In genomic region chr14:39025250-39025809, GRCh38 we compare ENCODE assay signal across 16 cellular contexts.
"Had no signal": no experiment of that assay in that cellular context is flagged by ENCODE, and none has a peak within 500 bp of the region (broad histone marks: within the 10 kb centered on the region; RNA-seq: fewer than 3 reads in every experiment).

No MANE protein-coding gene starts in this region.

- H3K9me3 Mint-ChIP-seq: activated CD4-positive, alpha-beta memory T cell treated with anti-CD3 and anti-CD28 coated beads, Interleukin-2, amount 10 ng/mL, durations not matched to agents 7 days and 5 days; activated naive CD8-positive, alpha-beta T cell treated with anti-CD3 and anti-CD28 coated beads for 36 hours; brain; neural crest cell had no signal

- H3K4me3 ChIP-seq: colonic mucosa, sigmoid colon, spleen, thoracic aorta, upper lobe of right lung had no signal

- H3K4me3 Mint-ChIP-seq: activated CD4-positive, alpha-beta memory T cell treated with anti-CD3 and anti-CD28 coated beads, Interleukin-2, amount 10 ng/mL, durations not matched to agents 7 days and 5 days; activated CD4-positive, alpha-beta T cell treated with anti-CD3 and anti-CD28 coated beads for 36 hours; activated naive CD8-positive, alpha-beta T cell treated with anti-CD3 and anti-CD28 coated beads for 36 hours; brain; neural crest cell had no signal

- H3K36me3 ChIP-seq: colonic mucosa had no signal

- H3K27ac ChIP-seq: colonic mucosa, sigmoid colon, spleen, thoracic aorta, upper lobe of right lung had no signal

- H3K27me3 Mint-ChIP-seq: activated CD4-positive, alpha-beta memory T cell treated with anti-CD3 and anti-CD28 coated beads, Interleukin-2, amount 10 ng/mL, durations not matched to agents 7 days and 5 days; activated CD4-positive, alpha-beta T cell treated with anti-CD3 and anti-CD28 coated beads for 36 hours; activated naive CD8-positive, alpha-beta T cell treated with anti-CD3 and anti-CD28 coated beads for 36 hours; brain had no signal

- H3K4me1 Mint-ChIP-seq: activated CD4-positive, alpha-beta T cell treated with anti-CD3 and anti-CD28 coated beads for 36 hours; activated naive CD8-positive, alpha-beta T cell treated with anti-CD3 and anti-CD28 coated beads for 36 hours had no signal

- H3K4me1 ChIP-seq: colonic mucosa, sigmoid colon, spleen, upper lobe of right lung had no signal

- H3K27me3 ChIP-seq: colonic mucosa, sigmoid colon, spleen, upper lobe of right lung had no signal

- H3K27ac Mint-ChIP-seq: activated CD4-positive, alpha-beta memory T cell treated with anti-CD3 and anti-CD28 coated beads, Interleukin-2, amount 10 ng/mL, durations not matched to agents 7 days and 5 days; activated CD4-positive, alpha-beta T cell treated with anti-CD3 and anti-CD28 coated beads for 36 hours; activated naive CD8-positive, alpha-beta T cell treated with anti-CD3 and anti-CD28 coated beads for 36 hours had no signal

- ATAC-seq: activated CD4-positive, alpha-beta T cell treated with anti-CD3 and anti-CD28 coated beads for 36 hours; esophagus mucosa had no signal

- DNase-seq: activated CD4-positive, alpha-beta memory T cell treated with anti-CD3 and anti-CD28 coated beads, Interleukin-2, amount 10 ng/mL, durations not matched to agents 7 days and 5 days; activated CD4-positive, alpha-beta T cell treated with anti-CD3 and anti-CD28 coated beads for 36 hours; activated naive CD8-positive, alpha-beta T cell treated with anti-CD3 and anti-CD28 coated beads for 36 hours; activated T-cell treated with anti-CD3 and anti-CD28 coated beads, Interleukin-2, amount 50 U/mL, for 48 hours; amygdala; central memory CD4-positive, alpha-beta T cell; colonic mucosa; hypothalamus; kidney glomerular epithelial cell; sigmoid colon; spleen; upper lobe of right lung had no signal

- H3K9me3 ChIP-seq: colonic mucosa, sigmoid colon, spleen, thoracic aorta, upper lobe of right lung had no signal
